Comparison of ENCODE assay signal across 12 cellular contexts in genomic region chr3:57826286-57826951, GRCh38.
A peak's percentile ranks its signal among the peaks of the same experiment; 100 is the strongest.
DNase-seq lines count a peak whose midpoint lies in the region; ATAC-seq, FAIRE-seq and TF ChIP-seq lines count a peak whose summit lies in the region.
"Had no signal": no experiment of that assay in that cellular context is flagged by ENCODE, and none has a peak within 500 bp of the region (broad histone marks: within the 10 kb centered on the region; RNA-seq: fewer than 3 reads in every experiment).

No MANE protein-coding gene starts in this region.

- H3K27me3 Mint-ChIP-seq in memory B cell: no peaks in the 10 kb centered on the region
- H3K27me3 Mint-ChIP-seq: dendritic cell treated with granulocyte-macrophage colony-stimulating factor and Interleukin-4, amounts not matched to agents 40 ng/mL and 50 ng/mL, for 4 days had no signal

- 79% methylated on average over 1 of the region's 1 CpG for WGBS in GM12878 (ENCODE audit: insufficient coverage, insufficient replicate concordance, low lambda C conversion rate, missing lambda C conversion rate)

- SMC1A ChIA-PET in GM12878 (lab: Charles Lee; ENCODE audit: uncharacterized antibody, unreplicated experiment): interaction anchor here (0.6 to 3.7 kb wide), 39 partner anchors 8 to 737 kb away, joined by 3 to 25 read pairs (median 4); partner anchors contain the start of genes ARF4 and SLMAP

- H3K9me3 ChIP-seq in BLaER1 treated with 17β-estradiol and CSF1 and Interleukin-3, amounts not matched to agents 10 nM and 100 nM (replicated peaks in 1 of 11): no peaks in the 10 kb centered on the region
- H3K9me3 ChIP-seq in GM12878 (replicated peaks; ENCODE audit: control insufficient read depth, insufficient read depth, low read length): no peaks in the 10 kb centered on the region
- H3K9me3 ChIP-seq: tibial nerve had no signal

- H3K4me1 Mint-ChIP-seq in memory B cell: peaks cover 20% of the 10 kb centered on the region

- CTCF ChIA-PET in GM12878 (lab: Yijun Ruan, JAX): interaction anchor here (0.6 to 4.3 kb wide), 47 partner anchors 10 to 731 kb away, joined by 3 to 63 read pairs (median 4); partner anchors contain the start of genes PDE12 and SLMAP

- no peak overlapping the region for H3K27ac ChIP-seq in BLaER1 treated with 17β-estradiol and CSF1 and Interleukin-3, amounts not matched to agents 10 nM and 100 nM
- H3K27ac ChIP-seq in GM12878 (ENCODE audit: control insufficient read depth, insufficient read depth): no peak overlapping the region

- H3K4me2 ChIP-seq in BLaER1 treated with 17β-estradiol and CSF1 and Interleukin-3, amounts not matched to agents 10 nM and 100 nM: peak overlapping the region in 10 of 11 experiments; percentile 5 to 70 (median 51); a peak in 17 of 22 replicates
- H3K4me2 ChIP-seq in GM12878 (ENCODE audit: control insufficient read depth, insufficient read depth): no peak overlapping the region

- no peaks in the 10 kb centered on the region for H3K27me3 ChIP-seq in BLaER1 treated with 17β-estradiol and CSF1 and Interleukin-3, amounts not matched to agents 10 nM and 100 nM
- H3K27me3 ChIP-seq in GM12878 (replicated peaks in 1 of 2; ENCODE audit: control insufficient read depth in 2 of 2, insufficient read depth in 2 of 2, low read length in 1 of 2): no peaks in the 10 kb centered on the region
- H3K27me3 ChIP-seq: tibial nerve had no signal

- peaks cover 2 to 25% (median 11%) of the 10 kb centered on the region in 11 experiments; a peak in 15 of 22 replicates for H3K36me3 ChIP-seq in BLaER1 treated with 17β-estradiol and CSF1 and Interleukin-3, amounts not matched to agents 10 nM and 100 nM
- peaks cover 0 to 3% of the 10 kb centered on the region in 2 experiments; a peak in 2 of 4 replicates for H3K36me3 ChIP-seq in GM12878 (ENCODE audit: control insufficient read depth in 2 of 2, insufficient read depth in 2 of 2, low read length in 1 of 2)
- H3K36me3 ChIP-seq: tibial nerve had no signal

- no peak overlapping the region for H2AFZ ChIP-seq in GM12878 (ENCODE audit: control insufficient read depth, low read depth, low read length)

- no peak overlapping the region for H3K4me3 ChIP-seq in BLaER1 treated with 17β-estradiol and CSF1 and Interleukin-3, amounts not matched to agents 10 nM and 100 nM
- no peak overlapping the region for H3K4me3 ChIP-seq in GM12878
- H3K4me3 ChIP-seq: tibial nerve had no signal

- peaks cover 13% of the 10 kb centered on the region for H3K36me3 Mint-ChIP-seq in memory B cell

- in situ Hi-C loops in GM12878 (cut with MboI): no loop called here

- H3K4me3 Mint-ChIP-seq in memory B cell: no peak overlapping the region
- H3K4me3 Mint-ChIP-seq: dendritic cell treated with granulocyte-macrophage colony-stimulating factor and Interleukin-4, amounts not matched to agents 40 ng/mL and 50 ng/mL, for 4 days had no signal

- H3K27ac Mint-ChIP-seq in memory B cell: peak overlapping the region; percentile 22
- H3K27ac Mint-ChIP-seq: dendritic cell treated with granulocyte-macrophage colony-stimulating factor and Interleukin-4, amounts not matched to agents 40 ng/mL and 50 ng/mL, for 4 days had no signal

- no peak for TF ChIP-seq EP300 in GM12878 (IDR thresholded peaks at IDR 0.05; ENCODE audit: borderline replicate concordance in 1 of 2, control insufficient read depth in 1 of 2, low read depth in 2 of 2, low read length in 2 of 2)

- no peak for TF ChIP-seq POLR2A in GM12878 (IDR thresholded peaks at IDR 0.05; ENCODE audit: low read depth, low read length)

- ATAC-seq in GM12878 (no peak), memory B cell (ENCODE audit: low read depth) (no peak), GM21423 (IDR thresholded peaks at IDR 0.05; ENCODE audit: unreplicated experiment) (no peak), GM19023 (IDR thresholded peaks at IDR 0.05; ENCODE audit: unreplicated experiment) (no peak)

- peaks cover 8% of the 10 kb centered on the region for H3K79me2 ChIP-seq in GM12878 (ENCODE audit: control insufficient read depth, insufficient read depth, low read length)

- peak; percentile 28 for DNase-seq in HCEC 1CT
- no peak for DNase-seq in GM12878 (ENCODE audit: low read depth, low spot score)
- no peak for DNase-seq in memory B cell (ENCODE audit: low spot score in 2 of 2)
- DNase-seq in SW480 (ENCODE audit: low spot score): no peak
- DNase-seq in medulla oblongata (ENCODE audit: extremely low spot score): no peak
- DNase-seq: DMS153, H7 had no signal

- peak in 1 of 3 experiments; percentile 45; a peak in 2 of 6 replicates for TF ChIP-seq CTCF in GM12878 (IDR thresholded peaks at IDR 0.05 in 2 of 3, conservative IDR thresholded peaks at IDR 0.05 in 1 of 3; ENCODE audit: control insufficient read depth in 2 of 3, extremely low read depth in 1 of 3, insufficient read depth in 1 of 3, low read depth in 3 of 3, low read length in 3 of 3)

- H3K9me3 Mint-ChIP-seq in memory B cell: no peaks in the 10 kb centered on the region
- H3K9me3 Mint-ChIP-seq: dendritic cell treated with granulocyte-macrophage colony-stimulating factor and Interleukin-4, amounts not matched to agents 40 ng/mL and 50 ng/mL, for 4 days had no signal

- H4K20me1 ChIP-seq in BLaER1 treated with 17β-estradiol and CSF1 and Interleukin-3, amounts not matched to agents 10 nM and 100 nM: peaks cover 38 to 87% (median 61%) of the 10 kb centered on the region in 11 experiments; a peak in 20 of 22 replicates
- H4K20me1 ChIP-seq in GM12878 (ENCODE audit: control insufficient read depth, insufficient read depth): no peaks in the 10 kb centered on the region

- no TSS peak for BruUV-seq in GM12878 (replicated peaks; lab: Mats Ljungman, UMichigan)

- peaks cover 8 to 25% (median 15%) of the 10 kb centered on the region in 10 experiments; a peak in 19 of 20 replicates for H3K4me1 ChIP-seq in BLaER1 treated with 17β-estradiol and CSF1 and Interleukin-3, amounts not matched to agents 10 nM and 100 nM
- no peaks in the 10 kb centered on the region; the same call in 1 of the 2 replicates for H3K4me1 ChIP-seq in GM12878 (ENCODE audit: control insufficient read depth, insufficient read depth, low read length)

- H3K9ac ChIP-seq in BLaER1 treated with 17β-estradiol and CSF1 and Interleukin-3, amounts not matched to agents 10 nM and 100 nM: peak overlapping the region in 4 of 11 experiments; percentile 15 to 40 (median 30); a peak in 2 of 22 replicates
- no peak overlapping the region for H3K9ac ChIP-seq in GM12878 (ENCODE audit: control insufficient read depth, insufficient read depth, low read length)

- intact Hi-C loops in GM12878 (cut with micrococcal nuclease; ENCODE audit: unreplicated experiment): loop anchor here (5.0 to 10.0 kb wide), 2 partner anchors 69 to 182 kb away; partner anchors contain the start of gene SLMAP

- POLR2A ChIA-PET in GM12878 (lab: Charles Lee): interaction anchor here (0.9 to 1.4 kb wide), 3 partner anchors 17 to 271 kb away, joined by 3 to 5 read pairs (median 4); partner anchors contain the start of gene ARF4

- peak; percentile 63 for TF ChIP-seq RAD21 in GM12878 (IDR thresholded peaks at IDR 0.05; ENCODE audit: insufficient read depth, low read depth, low read length)

- FAIRE-seq in GM12878 (lab: Jason Lieb, UNC): no peak

- RAD21 ChIA-PET in GM12878 (lab: Charles Lee; ENCODE audit: unreplicated experiment): interaction anchor here (0.7 to 3.1 kb wide), 26 partner anchors 8 to 724 kb away, joined by 3 to 35 read pairs (median 4); partner anchors contain the start of genes ARF4, PDE12 and SLMAP

TF ChIP-seq in GM12878, 131 proteins besides CTCF, POLR2A, EP300 and RAD21 (continues in another document):
- TF ChIP-seq KLF5 (IDR thresholded peaks at IDR 0.05; ENCODE audit: partially characterized antibody) (no peak), TAF1 (IDR thresholded peaks at IDR 0.05; ENCODE audit: borderline replicate concordance, low read depth, low read length) (no peak), KAT2A (conservative IDR thresholded peaks at IDR 0.05; ENCODE audit: control insufficient read depth, low read depth, low read length) (no peak), POU2F2 (IDR thresholded peaks at IDR 0.05; ENCODE audit: borderline replicate concordance, low read depth, low read length) (no peak), ZSCAN29 (IDR thresholded peaks at IDR 0.05) (no peak), SREBF2 (IDR thresholded peaks at IDR 0.05; ENCODE audit: low read length) (no peak), E4F1 (IDR thresholded peaks at IDR 0.05; ENCODE audit: borderline replicate concordance, partially characterized antibody) (no peak), NFXL1 (IDR thresholded peaks at IDR 0.05; ENCODE audit: borderline replicate concordance) (no peak)
